ENCODE assay signal across 20 cellular contexts in genomic region chr9:15078345-15078744, GRCh38.
"Had no signal": no experiment of that assay in that cellular context is flagged by ENCODE, and none has a peak within 500 bp of the region (broad histone marks: within the 10 kb centered on the region; RNA-seq: fewer than 3 reads in every experiment).

No MANE protein-coding gene starts in this region.

- H3K36me3 Mint-ChIP-seq: immature natural killer cell; stimulated activated effector memory CD8-positive, alpha-beta T cell treated with anti-CD3 and anti-CD28 coated beads, Interleukin-12 subunit alpha, Interleukin-12 subunit beta, amount 100 ng/mL, for 72 hours; type B pancreatic cell had no signal

- DNase-seq: cerebellar nuclear complex; erythroblast; gastrocnemius medialis; glutamatergic neuron; immature natural killer cell; left ventricle myocardium inferior; mesendoderm; naive thymus-derived CD4-positive, alpha-beta T cell; posterior cingulate gyrus; sigmoid colon; stimulated activated CD4-positive, alpha-beta T cell treated with anti-CD3 and anti-CD28 coated beads, Interleukin-2, amount 100 ng/mL, for 48 hours; stimulated activated naive CD8-positive, alpha-beta T cell treated with anti-CD3 and anti-CD28 coated beads, Interleukin-15, Interleukin-2, amounts not matched to agents 100 U/mL and 50 U/mL, for 24 hours; thyroid gland; uterus had no signal

- H3K4me3 Mint-ChIP-seq: dendritic cell treated with granulocyte-macrophage colony-stimulating factor and Interleukin-4, amounts not matched to agents 40 ng/mL and 50 ng/mL, for 4 days; immature natural killer cell; naive thymus-derived CD4-positive, alpha-beta T cell; stimulated activated effector memory CD8-positive, alpha-beta T cell treated with anti-CD3 and anti-CD28 coated beads, Interleukin-12 subunit alpha, Interleukin-12 subunit beta, amount 100 ng/mL, for 72 hours; type B pancreatic cell had no signal

- H3K27me3 ChIP-seq: gastrocnemius medialis, sigmoid colon, suprapubic skin, thyroid gland, uterus had no signal

- H3K4me1 ChIP-seq: gastrocnemius medialis, left ventricle myocardium inferior, sigmoid colon, suprapubic skin, thyroid gland, uterus had no signal

- H3K27ac ChIP-seq: gastrocnemius medialis, left ventricle myocardium inferior, sigmoid colon, skin epidermis, suprapubic skin, thyroid gland, uterus had no signal

- H3K4me3 ChIP-seq: gastrocnemius medialis, left ventricle myocardium inferior, lung, sigmoid colon, skin epidermis, suprapubic skin, thyroid gland, uterus had no signal

- H3K27me3 Mint-ChIP-seq: dendritic cell treated with granulocyte-macrophage colony-stimulating factor and Interleukin-4, amounts not matched to agents 40 ng/mL and 50 ng/mL, for 4 days; type B pancreatic cell had no signal

- H3K4me1 Mint-ChIP-seq: immature natural killer cell; naive thymus-derived CD4-positive, alpha-beta T cell; stimulated activated effector memory CD8-positive, alpha-beta T cell treated with anti-CD3 and anti-CD28 coated beads, Interleukin-12 subunit alpha, Interleukin-12 subunit beta, amount 100 ng/mL, for 72 hours had no signal

- H3K36me3 ChIP-seq: gastrocnemius medialis, left ventricle myocardium inferior, sigmoid colon, suprapubic skin, thyroid gland, uterus had no signal

- ATAC-seq: gastrocnemius medialis; naive thymus-derived CD4-positive, alpha-beta T cell; stimulated activated effector memory CD8-positive, alpha-beta T cell treated with anti-CD3 and anti-CD28 coated beads, Interleukin-12 subunit alpha, Interleukin-12 subunit beta, amount 100 ng/mL, for 72 hours; stimulated activated naive CD8-positive, alpha-beta T cell treated with anti-CD3 and anti-CD28 coated beads, Interleukin-15, Interleukin-2, amounts not matched to agents 100 U/mL and 50 U/mL, for 24 hours had no signal

- H3K27ac Mint-ChIP-seq: dendritic cell treated with granulocyte-macrophage colony-stimulating factor and Interleukin-4, amounts not matched to agents 40 ng/mL and 50 ng/mL, for 4 days; immature natural killer cell; naive thymus-derived CD4-positive, alpha-beta T cell; stimulated activated effector memory CD8-positive, alpha-beta T cell treated with anti-CD3 and anti-CD28 coated beads, Interleukin-12 subunit alpha, Interleukin-12 subunit beta, amount 100 ng/mL, for 72 hours; type B pancreatic cell had no signal

- H3K9me3 ChIP-seq: gastrocnemius medialis, left ventricle myocardium inferior, sigmoid colon, suprapubic skin, thyroid gland, uterus had no signal
